In genomic region chr19:393560-393959, GRCh38 we compare ENCODE assay signal across 1 cellular context. TPM values are rescaled to one million over a fixed set of nuclear protein-coding genes. Genes with fewer than 3 reads are reported as not detected.
"Had no signal": no experiment of that assay in that cellular context is flagged by ENCODE, and none has a peak within 500 bp of the region (broad histone marks: within the 10 kb centered on the region; RNA-seq: fewer than 3 reads in every experiment).

No MANE protein-coding gene starts in this region.

RNA-seq across cellular contexts. Expression of gene C2CD4C, which starts 15.4 kb away (rescaled TPM):
- total RNA-seq: T-helper 17 cell had no signal
